Comparison of ENCODE assay signal across 9 cellular contexts in genomic region chr7:124171068-124171467, GRCh38.
DNase-seq lines count a peak whose midpoint lies in the region; ATAC-seq, FAIRE-seq and TF ChIP-seq lines count a peak whose summit lies in the region.
"Had no signal": no experiment of that assay in that cellular context is flagged by ENCODE, and none has a peak within 500 bp of the region (broad histone marks: within the 10 kb centered on the region; RNA-seq: fewer than 3 reads in every experiment).

No MANE protein-coding gene starts in this region.

- H3K9me3 ChIP-seq in Karpas-422 (ENCODE audit: low read length) (no peaks in the 10 kb centered on the region), liver (ENCODE audit: control insufficient read depth in 4 of 4, low read length in 3 of 4) (no peaks in the 10 kb centered on the region)

- no peak for DNase-seq in D721Med (ENCODE audit: insufficient read length, low spot score)
- peak; percentile 54 for DNase-seq in Karpas-422
- DNase-seq in amygdala (lab: John Stamatoyannopoulos, UW) = peak in 38 of 56 donors; percentile 1 to 82 (median 26)
- DNase-seq in activated CD4-positive, CD25-positive, alpha-beta regulatory T cell treated with anti-CD3 and anti-CD28 coated beads, Interleukin-2, amount 50 U/mL, for 72 hours = no peak
- no peak for DNase-seq in ecto neural progenitor cell (ENCODE audit: low spot score)
- DNase-seq in GOT3 (lab: John Stamatoyannopoulos, UW) = no peak
- DNase-seq: NCI-H2029 had no signal

- no peak overlapping the region for H3K4me3 ChIP-seq in Karpas-422 (ENCODE audit: low read length)
- H3K4me3 ChIP-seq in liver (ENCODE audit: low read depth in 1 of 3, low read length in 3 of 3) = no peak overlapping the region

- H2AFZ ChIP-seq in Karpas-422 (ENCODE audit: low read length) = no peak overlapping the region

- no peak overlapping the region for H3K9ac ChIP-seq in Karpas-422 (ENCODE audit: low read length)
- no peak overlapping the region for H3K9ac ChIP-seq in liver (ENCODE audit: low read depth in 1 of 2, low read length in 2 of 2)

- 36% methylated on average over 1 of the region's 1 CpG for WGBS in liver

- H3K27me3 ChIP-seq in Karpas-422 (ENCODE audit: low read length) (no peaks in the 10 kb centered on the region), liver (ENCODE audit: control insufficient read depth in 4 of 4, insufficient read depth in 4 of 4, low read length in 3 of 4) (no peaks in the 10 kb centered on the region)

- H4K20me1 ChIP-seq in Karpas-422 (ENCODE audit: insufficient read depth, low read depth, low read length) = no peaks in the 10 kb centered on the region

- FAIRE-seq in D721Med (lab: Jason Lieb, UNC) = no peak

- H3K4me1 ChIP-seq in Karpas-422 (ENCODE audit: low read length) (no peaks in the 10 kb centered on the region), liver (ENCODE audit: control insufficient read depth in 4 of 4, insufficient read depth in 4 of 4, low read length in 3 of 4) (no peaks in the 10 kb centered on the region)

- no peaks in the 10 kb centered on the region for H3K9me2 ChIP-seq in Karpas-422 (replicated peaks; ENCODE audit: insufficient read depth, low read length)

- H3K27ac ChIP-seq in Karpas-422 (ENCODE audit: low read length) (no peak overlapping the region), liver (ENCODE audit: low read depth in 1 of 2, low read length in 2 of 2) (no peak overlapping the region)

- peak; percentile 43 for TF ChIP-seq CTCF in D721Med (IDR thresholded peaks at IDR 0.05; ENCODE audit: insufficient read depth, missing control alignments)
- peak; percentile 38 for TF ChIP-seq CTCF in liver (IDR thresholded peaks at IDR 0.05; ENCODE audit: low read depth, low read length, missing input control)

- ATAC-seq in GM19397 (IDR thresholded peaks at IDR 0.05; ENCODE audit: unreplicated experiment) = no peak

- peak; percentile 68 to 82 for TF ChIP-seq RAD21 in liver (IDR thresholded peaks at IDR 0.05)

- H3K79me2 ChIP-seq in Karpas-422 (ENCODE audit: low read length) = no peaks in the 10 kb centered on the region

- no peak overlapping the region for H3K4me2 ChIP-seq in Karpas-422 (ENCODE audit: low read depth, low read length, poor library complexity, severe bottlenecking)

- no peaks in the 10 kb centered on the region for H3K36me3 ChIP-seq in Karpas-422 (ENCODE audit: insufficient read depth, low read length)
- H3K36me3 ChIP-seq in liver (ENCODE audit: control insufficient read depth in 4 of 4, insufficient read depth in 3 of 4, low read depth in 1 of 4, low read length in 3 of 4) = no peaks in the 10 kb centered on the region

TF ChIP-seq in liver, 16 proteins besides CTCF, POLR2A, EP300 and RAD21:
- TF ChIP-seq ATF3 (IDR thresholded peaks at IDR 0.05) = no peak
- no peak for TF ChIP-seq EGR1 (IDR thresholded peaks at IDR 0.05; ENCODE audit: low read depth in 2 of 2)
- no peak for TF ChIP-seq SP1 (IDR thresholded peaks at IDR 0.05)
- TF ChIP-seq, protein P1, sequence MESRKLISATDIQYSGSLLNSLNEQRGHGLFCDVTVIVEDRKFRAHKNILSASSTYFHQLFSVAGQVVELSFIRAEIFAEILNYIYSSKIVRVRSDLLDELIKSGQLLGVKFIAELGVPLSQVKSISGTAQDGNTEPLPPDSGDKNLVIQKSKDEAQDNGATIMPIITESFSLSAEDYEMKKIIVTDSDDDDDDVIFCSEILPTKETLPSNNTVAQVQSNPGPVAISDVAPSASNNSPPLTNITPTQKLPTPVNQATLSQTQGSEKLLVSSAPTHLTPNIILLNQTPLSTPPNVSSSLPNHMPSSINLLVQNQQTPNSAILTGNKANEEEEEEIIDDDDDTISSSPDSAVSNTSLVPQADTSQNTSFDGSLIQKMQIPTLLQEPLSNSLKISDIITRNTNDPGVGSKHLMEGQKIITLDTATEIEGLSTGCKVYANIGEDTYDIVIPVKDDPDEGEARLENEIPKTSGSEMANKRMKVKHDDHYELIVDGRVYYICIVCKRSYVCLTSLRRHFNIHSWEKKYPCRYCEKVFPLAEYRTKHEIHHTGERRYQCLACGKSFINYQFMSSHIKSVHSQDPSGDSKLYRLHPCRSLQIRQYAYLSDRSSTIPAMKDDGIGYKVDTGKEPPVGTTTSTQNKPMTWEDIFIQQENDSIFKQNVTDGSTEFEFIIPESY (IDR thresholded peaks at IDR 0.05) = no peak
- TF ChIP-seq FOXA2 (IDR thresholded peaks at IDR 0.05) = no peak
- TF ChIP-seq JUND (IDR thresholded peaks at IDR 0.05) = no peak
- TF ChIP-seq GABPA (IDR thresholded peaks at IDR 0.05 in 1 of 2, conservative IDR thresholded peaks at IDR 0.05 in 1 of 2) = no peak
- TF ChIP-seq HNF4A (conservative IDR thresholded peaks at IDR 0.05) = no peak
- no peak for TF ChIP-seq YY1 (IDR thresholded peaks at IDR 0.05)
- no peak for TF ChIP-seq NR2F2 (IDR thresholded peaks at IDR 0.05)
- TF ChIP-seq REST (IDR thresholded peaks at IDR 0.05) = no peak
- TF ChIP-seq HNF4G (IDR thresholded peaks at IDR 0.05) = no peak
- TF ChIP-seq FOXA1 (IDR thresholded peaks at IDR 0.05) = no peak
- TF ChIP-seq TAF1 (conservative IDR thresholded peaks at IDR 0.05) = no peak
- no peak for TF ChIP-seq RXRA (IDR thresholded peaks at IDR 0.05)
- TF ChIP-seq, protein P2, sequence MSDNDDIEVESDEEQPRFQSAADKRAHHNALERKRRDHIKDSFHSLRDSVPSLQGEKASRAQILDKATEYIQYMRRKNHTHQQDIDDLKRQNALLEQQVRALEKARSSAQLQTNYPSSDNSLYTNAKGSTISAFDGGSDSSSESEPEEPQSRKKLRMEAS (IDR thresholded peaks at IDR 0.05) = no peak

Comparison
In these comparisons a context has a peak if more than half of its experiments do, and no peak if none do; other contexts are left out.
1. DNase-seq: peak in Karpas-422 (single experiment) and amygdala (38 of 56); none in D721Med (single experiment), activated CD4-positive, CD25-positive, alpha-beta regulatory T cell treated with anti-CD3 and anti-CD28 coated beads, Interleukin-2, amount 50 U/mL, for 72 hours (single experiment), ecto neural progenitor cell (single experiment) and GOT3 (single experiment).